In the genomic region with DNA sequence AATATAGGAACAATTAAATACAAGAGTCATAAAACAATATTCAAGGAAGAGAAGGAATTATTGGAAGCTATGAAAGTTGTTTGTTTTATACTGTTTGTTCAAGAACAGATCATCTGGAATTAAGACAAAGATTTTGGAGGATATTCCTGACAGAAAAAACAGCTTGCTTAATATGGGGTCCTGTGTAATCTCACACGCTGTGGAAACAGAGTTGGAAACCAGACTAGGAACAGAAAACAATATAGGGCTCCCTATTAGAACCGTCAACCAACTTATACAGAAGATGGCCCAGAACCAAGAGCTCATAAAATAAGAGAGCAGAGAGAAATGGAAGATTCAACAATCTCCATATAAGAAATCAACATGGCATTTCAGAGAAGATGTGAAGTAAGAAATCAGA, we compare ENCODE assay signal across 20 cellular contexts.
"Had no signal": no experiment of that assay in that cellular context is flagged by ENCODE, and none has a peak within 500 bp of the region (broad histone marks: within the 10 kb centered on the region; RNA-seq: fewer than 3 reads in every experiment).

No MANE protein-coding gene starts in this region.

- H3K4me1 ChIP-seq: left lung, pancreas, right lobe of liver, upper lobe of left lung had no signal

- H3K79me2 ChIP-seq: hepatocyte had no signal

- H3K9me3 ChIP-seq: gastroesophageal sphincter, heart left ventricle, left lung, pancreas, right lobe of liver, testis, tibial artery, upper lobe of left lung had no signal

- H3K36me3 ChIP-seq: gastroesophageal sphincter, heart left ventricle, left lung, pancreas, right lobe of liver, tibial artery, upper lobe of left lung had no signal

- H3K27ac Mint-ChIP-seq: effector memory CD8-positive, alpha-beta T cell; naive thymus-derived CD8-positive, alpha-beta T cell; stimulated activated memory B cell treated with anti-CD40 and anti-IgM and Interleukin-4, amounts not matched to agents 10 μg/mL and 1 μg/mL and 100 μg/mL, for 72 hours had no signal

- H3K4me3 ChIP-seq: coronary artery, gastroesophageal sphincter, heart left ventricle, hepatocyte, left lung, pancreas, right lobe of liver, testis, tibial artery, upper lobe of left lung had no signal

- H3K27me3 Mint-ChIP-seq: effector memory CD8-positive, alpha-beta T cell; naive thymus-derived CD8-positive, alpha-beta T cell; stimulated activated memory B cell treated with anti-CD40 and anti-IgM and Interleukin-4, amounts not matched to agents 10 μg/mL and 1 μg/mL and 100 μg/mL, for 72 hours had no signal

- FAIRE-seq: pancreas, urothelium cell line had no signal

- H3K27ac ChIP-seq: gastroesophageal sphincter, hepatocyte, left lung, pancreas, right lobe of liver, testis, upper lobe of left lung had no signal

- H3K4me1 Mint-ChIP-seq: naive thymus-derived CD8-positive, alpha-beta T cell; stimulated activated memory B cell treated with anti-CD40 and anti-IgM and Interleukin-4, amounts not matched to agents 10 μg/mL and 1 μg/mL and 100 μg/mL, for 72 hours had no signal

- H3K27me3 ChIP-seq: gastroesophageal sphincter, heart left ventricle, hepatocyte, left lung, pancreas, right lobe of liver, testis, tibial artery, upper lobe of left lung had no signal

- H3K4me3 Mint-ChIP-seq: effector memory CD8-positive, alpha-beta T cell; naive thymus-derived CD8-positive, alpha-beta T cell; stimulated activated memory B cell treated with anti-CD40 and anti-IgM and Interleukin-4, amounts not matched to agents 10 μg/mL and 1 μg/mL and 100 μg/mL, for 72 hours had no signal

- ATAC-seq: effector memory CD8-positive, alpha-beta T cell; gastroesophageal sphincter; heart left ventricle; left cardiac atrium; left lung; naive thymus-derived CD8-positive, alpha-beta T cell; pancreas; right lobe of liver; stimulated activated memory B cell treated with anti-CD40 and anti-IgM and Interleukin-4, amounts not matched to agents 10 μg/mL and 1 μg/mL and 100 μg/mL, for 72 hours; stimulated activated naive CD8-positive, alpha-beta T cell treated with anti-CD3 and anti-CD28 coated beads, Interleukin-15, Interleukin-2, amounts not matched to agents 100 U/mL and 50 U/mL, for 24 hours had no signal

- H3K36me3 Mint-ChIP-seq: naive thymus-derived CD8-positive, alpha-beta T cell; stimulated activated memory B cell treated with anti-CD40 and anti-IgM and Interleukin-4, amounts not matched to agents 10 μg/mL and 1 μg/mL and 100 μg/mL, for 72 hours had no signal

- DNase-seq: effector memory CD8-positive, alpha-beta T cell; foreskin fibroblast; heart left ventricle; left cardiac atrium; left lung; naive thymus-derived CD8-positive, alpha-beta T cell; occipital lobe; pancreas; right lobe of liver; stimulated activated CD4-positive, alpha-beta T cell treated with anti-CD3 and anti-CD28 coated beads, Interleukin-4, amount 100 ng/mL, for 4 hours; stimulated activated naive CD8-positive, alpha-beta T cell treated with anti-CD3 and anti-CD28 coated beads, Interleukin-15, Interleukin-2, amounts not matched to agents 100 U/mL and 50 U/mL, for 24 hours; substantia nigra; testis; tibial artery; upper lobe of left lung had no signal

- H3K4me2 ChIP-seq: hepatocyte had no signal

- H2AFZ ChIP-seq: hepatocyte had no signal
